In the genomic region with DNA sequence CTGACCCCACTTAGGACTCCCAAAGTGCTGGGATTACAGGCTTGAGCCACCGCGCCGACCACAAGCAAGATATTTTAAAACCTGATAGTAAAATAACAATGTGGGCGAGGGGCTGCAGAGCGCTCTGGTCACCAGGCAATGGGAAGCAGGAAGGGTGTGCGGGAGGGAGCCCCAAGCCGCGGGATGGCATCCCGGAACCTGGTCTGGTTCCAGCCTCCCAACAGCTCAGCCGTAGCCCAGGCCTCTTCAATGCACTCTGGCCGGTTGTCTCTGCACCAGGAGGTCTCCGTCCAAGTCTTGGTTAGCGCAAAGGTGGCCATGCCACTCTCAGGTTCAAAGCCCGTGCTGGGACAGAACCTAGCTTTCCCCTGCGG, we compare ENCODE assay signal across 9 cellular contexts. TPM values are rescaled to one million over a fixed set of nuclear protein-coding genes. Genes with fewer than 3 reads are reported as not detected.
DNase-seq lines count a peak whose midpoint lies in the region; ATAC-seq and TF ChIP-seq lines count a peak whose summit lies in the region.
"Had no signal": no experiment of that assay in that cellular context is flagged by ENCODE, and none has a peak within 500 bp of the region (broad histone marks: within the 10 kb centered on the region; RNA-seq: fewer than 3 reads in every experiment).

No MANE protein-coding gene starts in this region.

- H3K27ac Mint-ChIP-seq in Caco-2 (ENCODE audit: unreplicated experiment), result no peak overlapping the region

- TF ChIP-seq CTCF in Caco-2 (IDR thresholded peaks at IDR 0.05; ENCODE audit: insufficient read depth in 1 of 2, low read depth in 1 of 2, low read length in 1 of 2, severe bottlenecking in 1 of 2, unreplicated experiment in 1 of 2) (no peak), Panc1 (IDR thresholded peaks at IDR 0.05) (no peak)

- H3K4me3 Mint-ChIP-seq in Caco-2 (ENCODE audit: unreplicated experiment), result peak overlapping the region; percentile 60

- in situ Hi-C loops in Panc1 (cut with HindIII; ENCODE audit: low pct_unique_long_range_greater_than_20kb, low sequenced_read_pairs), result no loop called here

- peak; percentile 25 for ATAC-seq in Panc1
- peak; percentile 0 for ATAC-seq in esophagus mucosa
- no peak for ATAC-seq in GM18517 (IDR thresholded peaks at IDR 0.05; ENCODE audit: unreplicated experiment)

- no peaks in the 10 kb centered on the region for H3K27me3 Mint-ChIP-seq in Caco-2 (ENCODE audit: insufficient read depth, unreplicated experiment)

- H3K27ac ChIP-seq in Panc1 (ENCODE audit: low read length) (peak overlapping the region; percentile 59; the same call in 1 of the 2 replicates), rectal smooth muscle tissue (ENCODE audit: low read depth, low read length) (no peak overlapping the region)

- H3K9me3 ChIP-seq in Caco-2 (no peaks in the 10 kb centered on the region), Panc1 (ENCODE audit: control insufficient read depth, insufficient read depth, low read depth, low read length) (no peaks in the 10 kb centered on the region)

- no peak overlapping the region; the same call in none of the 2 replicates for H3K4me3 ChIP-seq in Caco-2 (ENCODE audit: low read depth, low read length)
- H3K4me3 ChIP-seq in Panc1 (ENCODE audit: low read depth in 2 of 2, low read length in 2 of 2), result peak overlapping the region; percentile 29 to 34
- peak overlapping the region; percentile 44 for H3K4me3 ChIP-seq in rectal smooth muscle tissue (ENCODE audit: low read length)

- BruUV-seq in Caco-2 (replicated peaks; lab: Mats Ljungman, UMichigan) (no TSS peak), Panc1 (replicated peaks; lab: Mats Ljungman, UMichigan) (no TSS peak)

- no peaks in the 10 kb centered on the region for H3K27me3 ChIP-seq in Caco-2 (replicated peaks; ENCODE audit: control insufficient read depth, insufficient read depth, low read length)
- H3K27me3 ChIP-seq in Panc1 (ENCODE audit: control insufficient read depth, insufficient read depth, low read length), result no peaks in the 10 kb centered on the region
- H3K27me3 ChIP-seq in rectal smooth muscle tissue (ENCODE audit: control insufficient read depth, insufficient read depth, low read length), result no peaks in the 10 kb centered on the region

- CTCF ChIA-PET in Caco-2 (lab: Charles Lee), result interaction anchor here (0.5 to 2.3 kb wide), 4 partner anchors 9 to 217 kb away, joined by 3 to 13 read pairs (median 5); partner anchors contain the start of gene MAN1B1
- CTCF ChIA-PET in Panc1 (lab: Charles Lee), result interaction anchor here (1.2 kb wide), 1 partner anchor 9 kb away, joined by 5 read pairs; no protein-coding TSS in a partner anchor

- H3K36me3 ChIP-seq in Caco-2 (ENCODE audit: control insufficient read depth, insufficient read depth, low read length) (peaks cover 1% of the 10 kb centered on the region), Panc1 (ENCODE audit: control insufficient read depth, insufficient read depth, low read length) (no peaks in the 10 kb centered on the region; the same call in 1 of the 2 replicates), rectal smooth muscle tissue (ENCODE audit: control insufficient read depth, insufficient read depth, low read length) (no peaks in the 10 kb centered on the region)

- no peaks in the 10 kb centered on the region for H3K9me3 Mint-ChIP-seq in Caco-2 (ENCODE audit: unreplicated experiment)

- intact Hi-C loops in Caco-2 (cut with micrococcal nuclease; ENCODE audit: unreplicated experiment) (no loop called here), Panc1 (cut with micrococcal nuclease; ENCODE audit: unreplicated experiment) (no loop called here)

- H3K36me3 Mint-ChIP-seq in Caco-2 (ENCODE audit: insufficient read depth, unreplicated experiment), result peaks cover 9% of the 10 kb centered on the region

- H3K9ac ChIP-seq in rectal smooth muscle tissue (ENCODE audit: low read length), result no peak overlapping the region

- DNase-seq in Caco-2, result peak in 1 of 2 experiments; percentile 34
- DNase-seq in Panc1 (ENCODE audit: low read depth, low spot score), result no peak
- no peak for DNase-seq in NCI-H2081 (lab: John Stamatoyannopoulos, UW)
- DNase-seq in NCI-H446 treated with DMSO at 0.1 percent for 48 hours (lab: John Stamatoyannopoulos, UW), result no peak
- DNase-seq in MV-4-11 (lab: John Stamatoyannopoulos, UW), result no peak

- no peaks in the 10 kb centered on the region for H3K4me1 Mint-ChIP-seq in Caco-2 (ENCODE audit: low read depth, unreplicated experiment)

- H3K4me1 ChIP-seq in Caco-2 (peaks cover 17% of the 10 kb centered on the region), Panc1 (ENCODE audit: control insufficient read depth, insufficient read depth, low read length) (no peaks in the 10 kb centered on the region), rectal smooth muscle tissue (ENCODE audit: control insufficient read depth, insufficient read depth, low read length) (no peaks in the 10 kb centered on the region)

- POLR2A ChIA-PET in Caco-2 (lab: Charles Lee), result no interaction called here
- POLR2A ChIA-PET in Panc1 (lab: Charles Lee), result no interaction called here

RNA-seq across cellular contexts. Expression of gene UAP1L1, which starts 0.7 kb away (rescaled TPM):
- 22.7 and 24.6 TPM in 2 replicates for total RNA-seq in Caco-2 (2022)
- total RNA-seq in Panc1 (2021; ENCODE audit: unreplicated experiment), result 23.1 TPM
- 13.1 TPM for polyA plus RNA-seq in Panc1 (2012; ENCODE audit: insufficient read length)
- total RNA-seq in esophagus mucosa, result 4.9 TPM

RNA-seq across cellular contexts. Expression of gene SAPCD2, which starts 6.3 kb away (rescaled TPM):
- 53.3 and 57.5 TPM in 2 replicates for total RNA-seq in Caco-2 (2022)
- 18.4 TPM for total RNA-seq in Panc1 (2021; ENCODE audit: unreplicated experiment)
- polyA plus RNA-seq in Panc1 (2012; ENCODE audit: insufficient read length), result 11.5 TPM
- 13.8 TPM for total RNA-seq in esophagus mucosa

RNA-seq across cellular contexts. Expression of gene MAN1B1, which starts 10.2 kb away (rescaled TPM):
- 57.7 and 58.0 TPM in 2 replicates for total RNA-seq in Caco-2 (2022)
- total RNA-seq in Panc1 (2021; ENCODE audit: unreplicated experiment), result 57.2 TPM
- polyA plus RNA-seq in Panc1 (2012; ENCODE audit: insufficient read length), result 49.5 TPM
- total RNA-seq in esophagus mucosa, result 46.2 TPM

RNA-seq across cellular contexts. Expression of gene ENTPD2, which starts 22.8 kb away (rescaled TPM):
- total RNA-seq in Caco-2 (2022) (2.9 and 3.4 TPM in 2 replicates), Panc1 (2021; ENCODE audit: unreplicated experiment) (2.8 TPM), esophagus mucosa (2.9 TPM)
- 5.5 TPM for polyA plus RNA-seq in Panc1 (2012; ENCODE audit: insufficient read length)
- total RNA-seq: subcutaneous adipose tissue had no signal

RNA-seq across cellular contexts. Expression of gene NPDC1, which starts 30.6 kb away (rescaled TPM):
- total RNA-seq in Caco-2 (2022), result 44.1 and 49.2 TPM in 2 replicates
- total RNA-seq in Panc1 (2021; ENCODE audit: unreplicated experiment), result 43.5 TPM
- polyA plus RNA-seq in Panc1 (2012; ENCODE audit: insufficient read length), result 73.8 TPM
- 26.6 TPM for total RNA-seq in esophagus mucosa
